Comparison of ENCODE assay signal across 1 cellular context in genomic region chr15:84023636-84024035, GRCh38.
A peak's percentile ranks its signal among the peaks of the same experiment; 100 is the strongest.
TF ChIP-seq lines count a peak whose summit lies in the region.

No MANE protein-coding gene starts in this region.

TF ChIP-seq in IMR-90, 13 proteins besides CTCF, POLR2A, EP300 and RAD21:
- TF ChIP-seq USF2 (IDR thresholded peaks at IDR 0.05; ENCODE audit: low read depth, low read length), result no peak
- TF ChIP-seq SMC3 (IDR thresholded peaks at IDR 0.05; ENCODE audit: low read depth, low read length), result peak; percentile 42; the same call in 1 of the 2 replicates
